Comparison of ENCODE assay signal across 12 cellular contexts in genomic region chr13:110957181-110957884, GRCh38. TPM values are rescaled to one million over a fixed set of nuclear protein-coding genes. Genes with fewer than 3 reads are reported as not detected.
DNase-seq lines count a peak whose midpoint lies in the region; ATAC-seq and TF ChIP-seq lines count a peak whose summit lies in the region.
"Had no signal": no experiment of that assay in that cellular context is flagged by ENCODE, and none has a peak within 500 bp of the region (broad histone marks: within the 10 kb centered on the region; RNA-seq: fewer than 3 reads in every experiment).

No MANE protein-coding gene starts in this region.

- H3K27me3 Mint-ChIP-seq in T-cell: peaks cover 9 to 12% of the 10 kb centered on the region in 2 donors
- H3K27me3 Mint-ChIP-seq: activated CD4-positive, alpha-beta T cell treated with anti-CD3 and anti-CD28 coated beads, Interleukin-2, amount 10 ng/mL, durations not matched to agents 7 days and 5 days; dendritic cell treated with granulocyte-macrophage colony-stimulating factor and Interleukin-4, amounts not matched to agents 40 ng/mL and 50 ng/mL, for 4 days had no signal

- H3K27me3 ChIP-seq in SK-N-SH (ENCODE audit: insufficient read depth): no peaks in the 10 kb centered on the region
- no peaks in the 10 kb centered on the region for H3K27me3 ChIP-seq in trophoblast cell (ENCODE audit: insufficient read depth, low read length)

- H3K4ac ChIP-seq in trophoblast cell (ENCODE audit: low read depth, low read length): no peak overlapping the region

- H3K9me3 ChIP-seq in SK-N-SH (peaks cover 3% of the 10 kb centered on the region; the same call in 1 of the 2 replicates), trophoblast cell (ENCODE audit: insufficient read depth, low read depth, low read length) (peaks cover 13% of the 10 kb centered on the region)

- H3K4me3 ChIP-seq in SK-N-SH (ENCODE audit: low read depth in 2 of 2, low read length in 1 of 2): no peak overlapping the region
- H3K4me3 ChIP-seq in cardiac fibroblast (replicated peaks in 1 of 2; ENCODE audit: low read depth in 2 of 2, low read length in 2 of 2): no peak overlapping the region
- no peak overlapping the region for H3K4me3 ChIP-seq in trophoblast cell (ENCODE audit: low read depth, low read length)
- H3K4me3 ChIP-seq: lung had no signal

- H3K23ac ChIP-seq in trophoblast cell (ENCODE audit: low read length): no peak overlapping the region

- H4K12ac ChIP-seq in trophoblast cell (ENCODE audit: low read depth, low read length): no peak overlapping the region

- no peaks in the 10 kb centered on the region for H3K4me1 ChIP-seq in SK-N-SH (ENCODE audit: control insufficient read depth in 1 of 2, insufficient read depth in 2 of 2, low read depth in 1 of 2, low read length in 1 of 2)
- H3K4me1 ChIP-seq in trophoblast cell (ENCODE audit: control insufficient read depth in 1 of 2, insufficient read depth in 2 of 2, low read length in 2 of 2): peaks cover 5 to 8% of the 10 kb centered on the region in 2 experiments

- POLR2A ChIA-PET in SK-N-SH (lab: Yijun Ruan, JAX): no interaction called here
- POLR2A ChIA-PET in T-cell (lab: Charles Lee): no interaction called here

- no peak overlapping the region for H3K18ac ChIP-seq in trophoblast cell (ENCODE audit: low read length)

- CTCF ChIA-PET in SK-N-SH (lab: Yijun Ruan, JAX) (interaction anchor here (1.5 kb wide), 1 partner anchor 15 kb away, joined by 4 read pairs; no protein-coding TSS in a partner anchor), T-cell (lab: Charles Lee) (no interaction called here)

- TF ChIP-seq RAD21 in SK-N-SH (IDR thresholded peaks at IDR 0.05; ENCODE audit: low read length): no peak

- no peak for TF ChIP-seq EP300 in SK-N-SH (IDR thresholded peaks at IDR 0.05; ENCODE audit: borderline replicate concordance in 1 of 2, low read depth in 1 of 2, low read length in 1 of 2)

- H3K79me2 ChIP-seq in SK-N-SH (ENCODE audit: insufficient read depth): no peaks in the 10 kb centered on the region
- H3K79me2 ChIP-seq in trophoblast cell (ENCODE audit: control insufficient read depth, insufficient read depth, low read length, poor library complexity): no peaks in the 10 kb centered on the region

- H3K27ac ChIP-seq in SK-N-SH (ENCODE audit: low read depth in 2 of 2, low read length in 1 of 2) (no peak overlapping the region), trophoblast cell (ENCODE audit: low read depth, low read length) (no peak overlapping the region)

- no peak overlapping the region for H2BK12ac ChIP-seq in trophoblast cell (ENCODE audit: low read length)

- H3K79me1 ChIP-seq in trophoblast cell (ENCODE audit: low read length): peaks cover 7% of the 10 kb centered on the region

- H2AFZ ChIP-seq in SK-N-SH (ENCODE audit: low read depth): no peak overlapping the region
- H2AFZ ChIP-seq in trophoblast cell (ENCODE audit: insufficient read depth, low read length, poor library complexity): no peak overlapping the region

- H3K9me2 ChIP-seq in SK-N-SH: no peaks in the 10 kb centered on the region

- H2BK120ac ChIP-seq in trophoblast cell (ENCODE audit: insufficient read depth, low read length, poor library complexity): no peak overlapping the region

- H3K4me2 ChIP-seq in SK-N-SH (no peak overlapping the region), trophoblast cell (ENCODE audit: low read length) (no peak overlapping the region)

- peaks cover 0 to 9% (median 5%) of the 10 kb centered on the region in 3 donors for H3K9me3 Mint-ChIP-seq in T-cell

- H3K27ac Mint-ChIP-seq in T-cell: no peak overlapping the region
- H3K27ac Mint-ChIP-seq: activated CD4-positive, alpha-beta T cell treated with anti-CD3 and anti-CD28 coated beads, Interleukin-2, amount 10 ng/mL, durations not matched to agents 7 days and 5 days; dendritic cell treated with granulocyte-macrophage colony-stimulating factor and Interleukin-4, amounts not matched to agents 40 ng/mL and 50 ng/mL, for 4 days had no signal

- ATAC-seq in SK-N-SH treated with all-trans-retinoic acid at 6 μM for 48 hours: no peak
- ATAC-seq in T-cell (replicated peaks in 1 of 4): no peak
- ATAC-seq in HG03521 (IDR thresholded peaks at IDR 0.05; ENCODE audit: unreplicated experiment): no peak

- WGBS in SK-N-SH (ENCODE audit: low lambda C conversion rate): 67% methylated on average over 10 of the region's 10 CpGs
- no CpG with 5 or more reads among the region's 10 CpGs for WGBS in trophoblast cell (ENCODE audit: extremely low coverage, insufficient coverage, insufficient read length)

- TF ChIP-seq CTCF in SK-N-SH (IDR thresholded peaks at IDR 0.05): peak; percentile 41
- peak; percentile 8 for TF ChIP-seq CTCF in cardiac fibroblast (IDR thresholded peaks at IDR 0.05; ENCODE audit: low read depth, low read length)

- no peak overlapping the region for H3K4me3 Mint-ChIP-seq in T-cell
- H3K4me3 Mint-ChIP-seq: activated CD4-positive, alpha-beta T cell treated with anti-CD3 and anti-CD28 coated beads, Interleukin-2, amount 10 ng/mL, durations not matched to agents 7 days and 5 days; dendritic cell treated with granulocyte-macrophage colony-stimulating factor and Interleukin-4, amounts not matched to agents 40 ng/mL and 50 ng/mL, for 4 days had no signal

- H4K8ac ChIP-seq in trophoblast cell (ENCODE audit: low read depth, low read length): no peak overlapping the region

- peak overlapping the region; percentile 4 for H4K91ac ChIP-seq in trophoblast cell (ENCODE audit: low read depth, low read length)

- no peaks in the 10 kb centered on the region for H3K36me3 ChIP-seq in SK-N-SH (replicated peaks in 1 of 2; ENCODE audit: control insufficient read depth in 1 of 2, insufficient read depth in 2 of 2, low read length in 1 of 2)
- no peaks in the 10 kb centered on the region for H3K36me3 ChIP-seq in trophoblast cell (ENCODE audit: control insufficient read depth in 1 of 2, insufficient read depth in 2 of 2, low read length in 2 of 2)

- no peak overlapping the region for H2BK5ac ChIP-seq in trophoblast cell (ENCODE audit: low read depth, low read length, poor library complexity)

- H3K36me3 Mint-ChIP-seq in T-cell: no peaks in the 10 kb centered on the region

- H3K9ac ChIP-seq in SK-N-SH (no peak overlapping the region), trophoblast cell (ENCODE audit: low read length) (no peak overlapping the region)

- no peak for DNase-seq in SK-N-SH
- DNase-seq in NAMALWA (ENCODE audit: low spot score): peak; percentile 52
- DNase-seq in cardiac fibroblast (ENCODE audit: low read depth in 2 of 2): peak; percentile 35 to 46
- DNase-seq in trophoblast cell: peak in 1 of 2 donors; percentile 67
- DNase-seq in NCI-H2107 treated with DMSO at 0.1 percent for 48 hours (lab: John Stamatoyannopoulos, UW; ENCODE audit: unreplicated experiment): no peak
- no peak for DNase-seq in T-cell
- DNase-seq: activated CD4-positive, alpha-beta T cell treated with anti-CD3 and anti-CD28 coated beads, Interleukin-2, amount 10 ng/mL, durations not matched to agents 7 days and 5 days; NCI-H526 treated with DMSO at 0.1 percent for 48 hours had no signal

- H3K4me1 Mint-ChIP-seq in T-cell: no peaks in the 10 kb centered on the region

- no peak overlapping the region for H2AK5ac ChIP-seq in trophoblast cell (ENCODE audit: low read length)

- no peaks in the 10 kb centered on the region for H3F3A ChIP-seq in SK-N-SH (replicated peaks; ENCODE audit: insufficient read depth)

- H3K14ac ChIP-seq in trophoblast cell (ENCODE audit: low read length): no peak overlapping the region

- H4K20me1 ChIP-seq in SK-N-SH (ENCODE audit: insufficient read depth): no peaks in the 10 kb centered on the region

TF ChIP-seq in SK-N-SH, 30 proteins besides CTCF, POLR2A, EP300 and RAD21 (continues in another document):
- TF ChIP-seq NRF1 (IDR thresholded peaks at IDR 0.05; ENCODE audit: low read depth, low read length) (no peak), EZH2phosphoT487 (IDR thresholded peaks at IDR 0.05; ENCODE audit: borderline replicate concordance, low read depth) (no peak), ZBTB33 (IDR thresholded peaks at IDR 0.05; ENCODE audit: borderline replicate concordance, low read depth) (no peak)

TF ChIP-seq in SK-N-SH treated with all-trans-retinoic acid at 6 μM for 48 hours, 23 proteins besides CTCF, POLR2A, EP300 and RAD21 (continues in another document):
- TF ChIP-seq ZFP3 (CRISPR knock-in tag; IDR thresholded peaks at IDR 0.05) (no peak), GLIS3 (CRISPR knock-in tag; IDR thresholded peaks at IDR 0.05) (no peak), TCF4 (CRISPR knock-in tag; IDR thresholded peaks at IDR 0.05; ENCODE audit: borderline replicate concordance) (no peak), ISL1 (CRISPR knock-in tag; IDR thresholded peaks at IDR 0.05) (no peak), PATZ1 (CRISPR knock-in tag; IDR thresholded peaks at IDR 0.05; ENCODE audit: borderline replicate concordance) (no peak), PPARA (CRISPR knock-in tag; IDR thresholded peaks at IDR 0.05; ENCODE audit: borderline replicate concordance) (no peak), ZNF70 (CRISPR knock-in tag; IDR thresholded peaks at IDR 0.05) (no peak), ESRRG (CRISPR knock-in tag; IDR thresholded peaks at IDR 0.05) (no peak), ARNTL (CRISPR knock-in tag; IDR thresholded peaks at IDR 0.05; ENCODE audit: borderline replicate concordance, low read depth) (no peak)

RNA-seq across cellular contexts. Expression of gene ANKRD10, which starts 42.5 kb away (rescaled TPM):
- polyA plus RNA-seq in SK-N-SH (2012; rRNA removed): 53.2 and 77.8 TPM in 2 replicates
- 20.7 and 22.2 TPM in 2 replicates for polyA plus RNA-seq in SK-N-SH (2012; cell fraction: cytosol; rRNA removed)
- polyA plus RNA-seq in SK-N-SH (2012; cell fraction: nucleus; rRNA removed): 274 and 444 TPM in 2 replicates
- 58.8 and 60.1 TPM in 2 replicates for polyA plus RNA-seq in trophoblast cell (2013)
- total RNA-seq in T-cell: 100 to 1,000 TPM in 3 of 5 donors, 10 to 100 TPM in 2; 93.7 to 133 (median 104) TPM

Comparison
In these comparisons a context has a peak if more than half of its experiments do, and no peak if none do; other contexts are left out.
1. DNase-seq: peak in NAMALWA (single experiment) and cardiac fibroblast (2 of 2); none in SK-N-SH (single experiment), NCI-H2107 treated with DMSO at 0.1 percent for 48 hours (single experiment) and T-cell (0 of 34).